19 cellular contexts compared by ENCODE assay signal in the genomic region with DNA sequence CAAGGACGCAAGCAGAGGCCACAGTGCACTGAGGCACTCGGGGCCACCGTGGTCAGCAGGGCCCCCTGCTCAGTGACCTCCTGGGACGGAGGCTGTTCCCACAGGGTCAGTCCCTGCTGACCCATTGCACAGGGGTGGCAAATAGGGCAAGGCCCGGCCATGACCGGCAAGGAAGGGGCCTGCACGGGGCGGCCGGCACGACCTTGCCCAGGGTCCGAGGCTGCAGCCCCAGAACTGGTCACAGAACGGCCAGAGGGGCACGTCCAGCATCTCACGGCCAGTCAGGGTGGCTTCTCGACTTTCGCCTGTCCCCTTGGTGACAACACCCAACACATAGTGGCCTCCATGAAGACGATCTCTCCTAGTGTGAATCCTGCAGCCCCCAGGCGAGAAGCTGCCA. TPM values are rescaled to one million over a fixed set of nuclear protein-coding genes. Genes with fewer than 3 reads are reported as not detected.
DNase-seq lines count a peak whose midpoint lies in the region; ATAC-seq and TF ChIP-seq lines count a peak whose summit lies in the region.
"Had no signal": no experiment of that assay in that cellular context is flagged by ENCODE, and none has a peak within 500 bp of the region (broad histone marks: within the 10 kb centered on the region; RNA-seq: fewer than 3 reads in every experiment).

No MANE protein-coding gene starts in this region.

- H3K4me3 ChIP-seq in endodermal cell (ENCODE audit: low read length) = no peak overlapping the region
- H3K4me3 ChIP-seq in neuronal stem cell (ENCODE audit: low read length in 2 of 2) = no peak overlapping the region
- H3K4me3 ChIP-seq in spleen = no peak overlapping the region
- H3K4me3 ChIP-seq: A549, GM23248 had no signal

- peak overlapping the region; percentile 29 for H2BK5ac ChIP-seq in neuronal stem cell (ENCODE audit: low read length)

- H3K27ac Mint-ChIP-seq in chondrocyte (ENCODE audit: unreplicated experiment) (no peak overlapping the region), endodermal cell (no peak overlapping the region)
- H3K27ac Mint-ChIP-seq: CD14-positive monocyte; CD8-positive, alpha-beta T cell had no signal

- H2AK5ac ChIP-seq in neuronal stem cell (ENCODE audit: low read depth, low read length) = peak overlapping the region; percentile 82

- H2BK15ac ChIP-seq in neuronal stem cell (ENCODE audit: low read length) = peak overlapping the region; percentile 78

- H3K9ac ChIP-seq in endodermal cell (ENCODE audit: extremely low read depth, low read length, poor library complexity, severe bottlenecking) = no peak overlapping the region
- no peak overlapping the region for H3K9ac ChIP-seq in neuronal stem cell (ENCODE audit: low read depth, low read length, poor library complexity)
- H3K9ac ChIP-seq: GM23248 had no signal

- no peak for ATAC-seq in HG03095 (IDR thresholded peaks at IDR 0.05; ENCODE audit: unreplicated experiment)
- ATAC-seq: A549; CD8-positive, alpha-beta T cell had no signal

- 91 to 94% methylated on average over 13 to 18 of the region's 18 CpGs for WGBS in endodermal cell (ENCODE audit: insufficient coverage in 1 of 2, insufficient read length in 1 of 2), 2 experiments
- no CpG with 5 or more reads among the region's 18 CpGs for WGBS in neuronal stem cell (ENCODE audit: extremely low coverage in 2 of 2, insufficient read length in 2 of 2, insufficient replicate concordance in 1 of 2), 2 donors
- 80 to 88% (median 83%) methylated on average over 13 to 18 of the region's 18 CpGs for WGBS in spleen, 5 donors

- peak; percentile 74 for DNase-seq in chondrocyte (ENCODE audit: low spot score)
- DNase-seq in endodermal cell = peak; percentile 17
- no peak for DNase-seq in neuronal stem cell (ENCODE audit: low spot score)
- DNase-seq in spleen = peak; percentile 59
- DNase-seq in ecto neural progenitor cell (ENCODE audit: low spot score) = no peak
- DNase-seq in iPS-NIHi7 (ENCODE audit: extremely low spot score) = no peak
- DNase-seq: CD8-positive, alpha-beta T cell; COR-L47; DMS153; DMS79 treated with DMSO at 0.1 percent for 48 hours; EL; GM23248; H7 had no signal

- H3K36me3 Mint-ChIP-seq in chondrocyte (ENCODE audit: low read depth) (no peaks in the 10 kb centered on the region), endodermal cell (ENCODE audit: low read depth) (no peaks in the 10 kb centered on the region)
- H3K36me3 Mint-ChIP-seq: CD14-positive monocyte; CD8-positive, alpha-beta T cell had no signal

- H3K4me1 ChIP-seq in endodermal cell (ENCODE audit: control insufficient read depth, insufficient read depth, low read length) (no peaks in the 10 kb centered on the region), neuronal stem cell (ENCODE audit: control insufficient read depth in 2 of 2, insufficient read depth in 1 of 2, low read depth in 1 of 2, low read length in 2 of 2) (peaks cover 4 to 10% of the 10 kb centered on the region in 2 donors), spleen (no peaks in the 10 kb centered on the region)
- H3K4me1 ChIP-seq: A549 had no signal

- no peak overlapping the region for H3K14ac ChIP-seq in neuronal stem cell (ENCODE audit: low read length)

- H2BK120ac ChIP-seq in neuronal stem cell (ENCODE audit: low read depth, low read length) = peak overlapping the region; percentile 25

- H3K27ac ChIP-seq in endodermal cell (ENCODE audit: low read depth, low read length) = no peak overlapping the region
- H3K27ac ChIP-seq in neuronal stem cell (replicated peaks; ENCODE audit: low read length) = no peak overlapping the region
- no peak overlapping the region for H3K27ac ChIP-seq in spleen
- H3K27ac ChIP-seq: A549, GM23248 had no signal

- intact Hi-C loops in spleen (cut with DNase I; ENCODE audit: low total_unique reads) = no loop called here

- H3K27me3 Mint-ChIP-seq in chondrocyte (ENCODE audit: low read depth) (peaks cover 34% of the 10 kb centered on the region), endodermal cell (ENCODE audit: insufficient read depth) (peaks cover 2% of the 10 kb centered on the region)

- no peak overlapping the region for H4K8ac ChIP-seq in neuronal stem cell (ENCODE audit: low read depth, low read length)

- no peak overlapping the region for H3K4ac ChIP-seq in neuronal stem cell (ENCODE audit: low read length)

- no peaks in the 10 kb centered on the region for H3K9me3 ChIP-seq in endodermal cell (ENCODE audit: control insufficient read depth, low read length)
- peaks cover 0 to 9% of the 10 kb centered on the region in 2 donors for H3K9me3 ChIP-seq in neuronal stem cell (replicated peaks in 1 of 2; ENCODE audit: control insufficient read depth in 2 of 2, insufficient read depth in 1 of 2, low read depth in 1 of 2, low read length in 2 of 2)
- H3K9me3 ChIP-seq in spleen = peaks cover 0 to 10% (median 0%) of the 10 kb centered on the region in 8 donors
- H3K9me3 ChIP-seq: A549 had no signal

- no peak overlapping the region for H3K4me3 Mint-ChIP-seq in chondrocyte (ENCODE audit: unreplicated experiment)
- no peak overlapping the region for H3K4me3 Mint-ChIP-seq in endodermal cell
- H3K4me3 Mint-ChIP-seq: CD14-positive monocyte; CD8-positive, alpha-beta T cell had no signal

- no peak overlapping the region for H3K23ac ChIP-seq in neuronal stem cell (ENCODE audit: low read depth, low read length, poor library complexity)

- no peak overlapping the region for H3K4me2 ChIP-seq in neuronal stem cell (ENCODE audit: insufficient read depth, low read length, poor library complexity, severe bottlenecking)
- H3K4me2 ChIP-seq: A549 had no signal

- H3K9me3 Mint-ChIP-seq in chondrocyte (ENCODE audit: low read depth) (peaks cover 3% of the 10 kb centered on the region), endodermal cell (peaks cover 4% of the 10 kb centered on the region)
- H3K9me3 Mint-ChIP-seq: CD8-positive, alpha-beta T cell had no signal

- H4K91ac ChIP-seq in neuronal stem cell (ENCODE audit: low read depth, low read length, poor library complexity) = peak overlapping the region; percentile 28

- H3K4me1 Mint-ChIP-seq in chondrocyte (ENCODE audit: low read depth) = no peaks in the 10 kb centered on the region
- no peaks in the 10 kb centered on the region for H3K4me1 Mint-ChIP-seq in endodermal cell
- H3K4me1 Mint-ChIP-seq: CD14-positive monocyte had no signal

- H3K79me1 ChIP-seq in neuronal stem cell (ENCODE audit: low read depth, low read length) = peaks cover 3% of the 10 kb centered on the region

- peak overlapping the region; percentile 69 for H3K18ac ChIP-seq in neuronal stem cell (ENCODE audit: low read length)

- H3K27me3 ChIP-seq in endodermal cell (ENCODE audit: control insufficient read depth, insufficient read depth, low read length, poor library complexity, severe bottlenecking) (no peaks in the 10 kb centered on the region), neuronal stem cell (ENCODE audit: control insufficient read depth in 3 of 3, insufficient read depth in 3 of 3, low read depth in 1 of 3, low read length in 3 of 3) (peaks cover 0 to 4% (median 0%) of the 10 kb centered on the region in 3 experiments), spleen (replicated peaks in 1 of 7) (peaks cover 0 to 38% (median 0%) of the 10 kb centered on the region in 7 donors)

- TF ChIP-seq POLR2A in spleen (IDR thresholded peaks at IDR 0.05) = no peak

- H3K36me3 ChIP-seq in endodermal cell (ENCODE audit: control insufficient read depth, insufficient read depth, low read length) = no peaks in the 10 kb centered on the region
- H3K36me3 ChIP-seq in neuronal stem cell (replicated peaks in 1 of 2; ENCODE audit: control insufficient read depth in 2 of 2, insufficient read depth in 2 of 2, low read length in 2 of 2) = peaks cover 0 to 5% of the 10 kb centered on the region in 2 donors
- no peaks in the 10 kb centered on the region for H3K36me3 ChIP-seq in spleen

- no peak overlapping the region for H2AFZ ChIP-seq in neuronal stem cell (ENCODE audit: low read length)
- H2AFZ ChIP-seq: GM23248 had no signal

- TF ChIP-seq CTCF in chondrocyte (IDR thresholded peaks at IDR 0.05) (no peak), endodermal cell (conservative IDR thresholded peaks at IDR 0.05) (no peak), spleen (IDR thresholded peaks at IDR 0.05 in 8 of 11, conservative IDR thresholded peaks at IDR 0.05 in 3 of 11) (no peak)

- H2BK12ac ChIP-seq in neuronal stem cell (ENCODE audit: low read length) = no peak overlapping the region

RNA-seq across cellular contexts. Expression of a gene that starts 27.6 kb away (rescaled TPM):
- total RNA-seq in chondrocyte (not detected in 3 replicates), endodermal cell (not detected), spleen (not detected)
- polyA plus RNA-seq in endodermal cell (2013, experiment 1 of 2) = not detected
- polyA plus RNA-seq in endodermal cell (2013, experiment 2 of 2) = not detected
- polyA plus RNA-seq in neuronal stem cell (2013, experiment 1 of 2) = 0.08 TPM
- not detected for polyA plus RNA-seq in neuronal stem cell (2013, experiment 2 of 2)
- not detected for polyA plus RNA-seq in spleen
- total RNA-seq: CD8-positive, alpha-beta T cell; GM23248; H7; HT-29 had no signal
- polyA plus RNA-seq: A549, AG04450, BJ, CD14-positive monocyte, GM23248 had no signal

RNA-seq across cellular contexts. Expression of a gene that starts 31.9 kb away (rescaled TPM):
- total RNA-seq in chondrocyte (139 to 162 TPM (median 140 TPM) in 3 replicates), endodermal cell (100 to 1,000 TPM; 151 to 161 TPM), spleen (100 to 1,000 TPM in 2 of 7 donors, 10 to 100 TPM in 5; 74.7 to 154 (median 85.7) TPM)
- 175 TPM for polyA plus RNA-seq in endodermal cell (2013, experiment 1 of 2)
- 183 TPM for polyA plus RNA-seq in endodermal cell (2013, experiment 2 of 2)
- 234 TPM for polyA plus RNA-seq in neuronal stem cell (2013, experiment 1 of 2)
- 225 TPM for polyA plus RNA-seq in neuronal stem cell (2013, experiment 2 of 2)
- 100 to 1,000 TPM; 273 to 441 (median 321) TPM for polyA plus RNA-seq in spleen

Comparison
In these comparisons a context has a peak if more than half of its experiments do, and no peak if none do; other contexts are left out.
1. DNase-seq: peak in chondrocyte (single experiment), endodermal cell (single experiment) and spleen (single experiment); none in neuronal stem cell (single experiment), ecto neural progenitor cell (single experiment) and iPS-NIHi7 (single experiment).